Comparison of ENCODE assay signal across 18 cellular contexts in the genomic region with DNA sequence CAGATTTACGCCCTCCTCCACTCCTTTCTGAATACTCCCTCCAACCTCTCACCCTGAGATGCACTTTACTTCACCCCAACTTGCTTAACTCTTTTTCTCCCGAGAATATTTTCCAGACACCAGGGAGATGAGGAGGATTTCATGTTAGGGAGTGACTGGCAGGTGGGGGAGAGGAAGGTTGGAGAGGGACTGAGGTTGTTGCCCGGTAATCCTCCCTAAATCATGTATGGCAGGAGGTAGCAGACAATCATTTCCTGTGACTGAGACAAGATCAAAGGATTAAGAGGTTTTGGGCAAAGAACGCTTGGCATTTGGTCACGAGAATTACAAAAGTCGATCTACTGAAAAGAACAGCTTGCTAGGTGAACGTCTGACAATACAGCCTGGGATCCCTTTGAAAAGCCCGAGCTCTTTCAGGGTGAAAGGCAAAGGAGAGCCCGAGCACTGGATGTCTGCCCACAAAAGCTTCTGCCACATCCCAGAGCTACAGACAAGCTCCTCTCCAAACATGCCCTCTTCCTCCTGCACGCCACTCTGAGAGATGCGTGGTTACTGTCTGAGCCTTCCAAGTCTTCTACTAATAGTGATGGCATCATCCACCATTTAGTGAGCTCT.
DNase-seq lines count a peak whose midpoint lies in the region; ATAC-seq, FAIRE-seq and TF ChIP-seq lines count a peak whose summit lies in the region.
"Had no signal": no experiment of that assay in that cellular context is flagged by ENCODE, and none has a peak within 500 bp of the region (broad histone marks: within the 10 kb centered on the region; RNA-seq: fewer than 3 reads in every experiment).

No MANE protein-coding gene starts in this region.

- peaks cover 3% of the 10 kb centered on the region for H3K27me3 Mint-ChIP-seq in chondrocyte (ENCODE audit: low read depth)

- DNase-seq in NCI-H524 (lab: John Stamatoyannopoulos, UW): peak; percentile 74 to 92
- DNase-seq in bronchial epithelial cell (ENCODE audit: low read depth): no peak
- no peak for DNase-seq in left lobe of liver (ENCODE audit: low spot score)
- no peak for DNase-seq in EL
- DNase-seq in A172 (ENCODE audit: low spot score): no peak
- DNase-seq in chondrocyte (ENCODE audit: low spot score): no peak
- DNase-seq in NCI-H446 (lab: John Stamatoyannopoulos, UW): no peak
- DNase-seq: MM.1S, NCI-H1092 treated with DMSO at 0.1 percent for 48 hours, NCI-H2081 treated with DMSO at 0.1 percent for 48 hours, NCI-H526, Right ventricle myocardium superior had no signal

- H3K27ac ChIP-seq in BLaER1: no peak overlapping the region
- H3K27ac ChIP-seq: A549 had no signal

- peak overlapping the region; percentile 24 for H3K4me2 ChIP-seq in BLaER1
- H3K4me2 ChIP-seq: A549 had no signal

- peaks cover 53% of the 10 kb centered on the region for H3K4me1 ChIP-seq in BLaER1
- H3K4me1 ChIP-seq: A549 had no signal

- TF ChIP-seq CTCF in bronchial epithelial cell (IDR thresholded peaks at IDR 0.05; ENCODE audit: insufficient read depth, low read length, severe bottlenecking) (no peak), chondrocyte (IDR thresholded peaks at IDR 0.05) (no peak)

- H3K9me3 ChIP-seq in BLaER1: 0 out of 2 replicates have a peak, but pooled peaks cover 3% of the 10 kb centered on the region
- H3K9me3 ChIP-seq: A549 had no signal

- H3K27me3 ChIP-seq in BLaER1: no peaks in the 10 kb centered on the region
- peaks cover 2% of the 10 kb centered on the region for H3K27me3 ChIP-seq in bronchial epithelial cell (ENCODE audit: control insufficient read depth, insufficient read depth, low read length)

- no peak overlapping the region for H3K4me3 Mint-ChIP-seq in chondrocyte (ENCODE audit: unreplicated experiment)
- H3K4me3 Mint-ChIP-seq: CD14-positive monocyte had no signal

- H3K4me1 Mint-ChIP-seq in chondrocyte (ENCODE audit: low read depth): no peaks in the 10 kb centered on the region
- H3K4me1 Mint-ChIP-seq: CD14-positive monocyte had no signal

- H3K27ac Mint-ChIP-seq in chondrocyte (ENCODE audit: unreplicated experiment): no peak overlapping the region
- H3K27ac Mint-ChIP-seq: CD14-positive monocyte had no signal

- H3K9ac ChIP-seq in BLaER1: no peak overlapping the region

- ATAC-seq in left lobe of liver: peak; percentile 52
- ATAC-seq: A549 had no signal

- H3K36me3 ChIP-seq in BLaER1: peaks cover 29% of the 10 kb centered on the region
- H3K36me3 ChIP-seq in bronchial epithelial cell (ENCODE audit: control insufficient read depth, insufficient read depth, low read length): no peaks in the 10 kb centered on the region

- H3K36me3 Mint-ChIP-seq in chondrocyte (ENCODE audit: low read depth): no peaks in the 10 kb centered on the region
- H3K36me3 Mint-ChIP-seq: CD14-positive monocyte had no signal

- peaks cover 4% of the 10 kb centered on the region for H3K9me3 Mint-ChIP-seq in chondrocyte (ENCODE audit: low read depth)

- peak; percentile 81 for FAIRE-seq in bronchial epithelial cell (lab: Jason Lieb, UNC)
- FAIRE-seq: A549, GM19239, H54, RCC 7860 had no signal

- H3K4me3 ChIP-seq in BLaER1: no peak overlapping the region
- no peak overlapping the region for H3K4me3 ChIP-seq in bronchial epithelial cell (ENCODE audit: low read depth, low read length)
- H3K4me3 ChIP-seq: A549 had no signal

- no peaks in the 10 kb centered on the region for H4K20me1 ChIP-seq in BLaER1

Comparison
In these comparisons a context has a peak if more than half of its experiments do, and no peak if none do; other contexts are left out.
1. DNase-seq: peak in NCI-H524 (2 of 2); none in bronchial epithelial cell (single experiment), left lobe of liver (single experiment), EL (single experiment), A172 (single experiment), chondrocyte (single experiment) and NCI-H446 (0 of 2).